ENCODE assay signal across 29 cellular contexts in the genomic region with DNA sequence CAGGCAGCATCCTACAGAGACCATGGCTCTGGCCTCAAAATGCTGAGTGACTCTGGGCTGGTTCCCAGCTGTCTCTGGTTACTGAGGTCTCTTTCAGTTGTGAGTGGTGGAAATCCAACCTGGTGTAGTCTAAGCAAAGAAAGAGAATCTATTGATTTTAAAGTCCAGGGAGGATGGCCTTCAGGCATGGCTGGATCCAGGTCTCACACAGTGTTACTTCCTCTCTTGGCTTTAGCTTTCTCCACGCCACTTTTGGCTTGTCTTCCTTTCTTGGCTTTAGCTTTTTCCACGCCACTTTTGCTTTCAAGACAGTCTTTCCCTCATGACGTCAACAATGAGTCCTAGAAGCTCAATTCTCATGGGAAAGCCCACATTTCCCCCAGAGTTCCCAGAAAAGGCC. TPM values are rescaled to one million over a fixed set of nuclear protein-coding genes. Genes with fewer than 3 reads are reported as not detected.
DNase-seq lines count a peak whose midpoint lies in the region; TF ChIP-seq lines count a peak whose summit lies in the region.
"Had no signal": no experiment of that assay in that cellular context is flagged by ENCODE, and none has a peak within 500 bp of the region (broad histone marks: within the 10 kb centered on the region; RNA-seq: fewer than 3 reads in every experiment).

No MANE protein-coding gene starts in this region.

- no peaks in the 10 kb centered on the region for H3K36me3 Mint-ChIP-seq in type B pancreatic cell
- H3K36me3 Mint-ChIP-seq: CD4-positive, alpha-beta memory T cell; CD4-positive, CD25-positive, alpha-beta regulatory T cell; CD8-positive, alpha-beta memory T cell had no signal

- no peaks in the 10 kb centered on the region for H3K9me3 ChIP-seq in esophagus muscularis mucosa
- H3K9me3 ChIP-seq in liver (ENCODE audit: control insufficient read depth in 4 of 4, low read length in 3 of 4), result no peaks in the 10 kb centered on the region
- no peaks in the 10 kb centered on the region for H3K9me3 ChIP-seq in neutrophil
- H3K9me3 ChIP-seq in left ventricle myocardium inferior (replicated peaks), result peaks cover 14% of the 10 kb centered on the region
- H3K9me3 ChIP-seq: BE2C, BLaER1 had no signal

- H3K4me3 Mint-ChIP-seq in type B pancreatic cell, result no peak overlapping the region
- H3K4me3 Mint-ChIP-seq: CD14-positive monocyte; CD4-positive, alpha-beta memory T cell; CD4-positive, CD25-positive, alpha-beta regulatory T cell; CD8-positive, alpha-beta memory T cell had no signal

- H3K4me1 Mint-ChIP-seq in type B pancreatic cell (ENCODE audit: unreplicated experiment), result no peaks in the 10 kb centered on the region
- H3K4me1 Mint-ChIP-seq: CD4-positive, CD25-positive, alpha-beta regulatory T cell had no signal

- no peak overlapping the region for H3K4me3 ChIP-seq in esophagus muscularis mucosa
- H3K4me3 ChIP-seq in liver (ENCODE audit: low read depth in 1 of 3, low read length in 3 of 3), result peak overlapping the region in 2 of 3 donors; percentile 17 to 94
- peak overlapping the region in 1 of 2 experiments; percentile 74 for H3K4me3 ChIP-seq in neutrophil (ENCODE audit: low read depth in 1 of 2, low read length in 1 of 2)
- no peak overlapping the region for H3K4me3 ChIP-seq in left ventricle myocardium inferior
- H3K4me3 ChIP-seq: BLaER1, GM12878 had no signal

- no peaks in the 10 kb centered on the region for H3K36me3 ChIP-seq in esophagus muscularis mucosa
- H3K36me3 ChIP-seq in liver (ENCODE audit: control insufficient read depth in 4 of 4, insufficient read depth in 3 of 4, low read depth in 1 of 4, low read length in 3 of 4), result peaks cover 0 to 33% (median 23%) of the 10 kb centered on the region in 4 donors
- peaks cover 64% of the 10 kb centered on the region for H3K36me3 ChIP-seq in neutrophil
- no peaks in the 10 kb centered on the region for H3K36me3 ChIP-seq in left ventricle myocardium inferior
- H3K36me3 ChIP-seq: BE2C, BLaER1 had no signal

- H3K27me3 ChIP-seq in esophagus muscularis mucosa (peaks cover 0 to 5% (median 0%) of the 10 kb centered on the region in 4 donors), liver (ENCODE audit: control insufficient read depth in 4 of 4, insufficient read depth in 4 of 4, low read length in 3 of 4) (no peaks in the 10 kb centered on the region), neutrophil (no peaks in the 10 kb centered on the region), left ventricle myocardium inferior (ENCODE audit: low read depth) (peaks cover 5% of the 10 kb centered on the region)
- H3K27me3 ChIP-seq: BE2C, BLaER1 had no signal

- H3K9ac ChIP-seq in liver (ENCODE audit: low read depth in 1 of 2, low read length in 2 of 2), result no peak overlapping the region
- H3K9ac ChIP-seq: BLaER1 had no signal

- DNase-seq in esophagus muscularis mucosa (ENCODE audit: extremely low spot score) (peak; percentile 39), mesenteric fat pad (ENCODE audit: low spot score) (no peak), type B pancreatic cell (ENCODE audit: extremely low spot score, unreplicated experiment) (no peak), left ventricle myocardium inferior (no peak)
- no peak for DNase-seq in activated CD4-positive, alpha-beta T cell treated with anti-CD3 and anti-CD28 coated beads for 48 hours
- DNase-seq: 8988T; ACHN; BE2C; C1 segment of cervical spinal cord; CD4-positive, alpha-beta memory T cell; CD4-positive, CD25-positive, alpha-beta regulatory T cell; CD8-positive, alpha-beta memory T cell; COR-L47; DMS 273 treated with DMSO at 0.1 percent for 48 hours; DMS153; DMS53; DMS79; DND-41; EL; GDM1 had no signal

- H3K27me3 Mint-ChIP-seq in type B pancreatic cell, result no peaks in the 10 kb centered on the region
- H3K27me3 Mint-ChIP-seq: CD4-positive, CD25-positive, alpha-beta regulatory T cell had no signal

- TF ChIP-seq CTCF in esophagus muscularis mucosa (IDR thresholded peaks at IDR 0.05) (no peak), liver (IDR thresholded peaks at IDR 0.05; ENCODE audit: low read depth, low read length, missing input control) (no peak), neutrophil (IDR thresholded peaks at IDR 0.05) (no peak), type B pancreatic cell (conservative IDR thresholded peaks at IDR 0.05) (no peak), left ventricle myocardium inferior (IDR thresholded peaks at IDR 0.05; ENCODE audit: borderline replicate concordance) (no peak)

- H3K27ac Mint-ChIP-seq in type B pancreatic cell, result no peak overlapping the region
- H3K27ac Mint-ChIP-seq: CD14-positive monocyte; CD4-positive, alpha-beta memory T cell; CD4-positive, CD25-positive, alpha-beta regulatory T cell had no signal

- no peak for TF ChIP-seq RAD21 in liver (IDR thresholded peaks at IDR 0.05)

- intact Hi-C loops in esophagus muscularis mucosa (cut with DNase I) (no loop called here), left ventricle myocardium inferior (cut with micrococcal nuclease) (no loop called here)

- H3K9me3 Mint-ChIP-seq in type B pancreatic cell, result peaks cover 28% of the 10 kb centered on the region
- H3K9me3 Mint-ChIP-seq: CD8-positive, alpha-beta memory T cell had no signal

- peaks cover 0 to 10% (median 2%) of the 10 kb centered on the region in 4 donors for H3K4me1 ChIP-seq in esophagus muscularis mucosa
- peaks cover 8 to 73% (median 60%) of the 10 kb centered on the region in 4 donors for H3K4me1 ChIP-seq in liver (ENCODE audit: control insufficient read depth in 4 of 4, insufficient read depth in 4 of 4, low read length in 3 of 4)
- peaks cover 97 to 100% of the 10 kb centered on the region in 2 experiments for H3K4me1 ChIP-seq in neutrophil (ENCODE audit: control insufficient read depth in 1 of 2, insufficient read depth in 1 of 2, low read depth in 1 of 2, low read length in 1 of 2)
- H3K4me1 ChIP-seq in left ventricle myocardium inferior, result no peaks in the 10 kb centered on the region
- H3K4me1 ChIP-seq: BE2C, BLaER1 had no signal

- WGBS in esophagus muscularis mucosa, result 82% methylated on average over 3 of the region's 3 CpGs
- WGBS in liver, result 44% methylated on average over 3 of the region's 3 CpGs

- H3K27ac ChIP-seq in esophagus muscularis mucosa (replicated peaks in 1 of 4) (no peak overlapping the region), liver (ENCODE audit: low read depth in 1 of 2, low read length in 2 of 2) (peak overlapping the region; percentile 78 to 99), neutrophil (peak overlapping the region; percentile 100), left ventricle myocardium inferior (replicated peaks) (no peak overlapping the region)
- H3K27ac ChIP-seq: BLaER1 had no signal

- TF ChIP-seq POLR2A in esophagus muscularis mucosa (IDR thresholded peaks at IDR 0.05; ENCODE audit: low read depth), result no peak

- TF ChIP-seq EP300 in esophagus muscularis mucosa (IDR thresholded peaks at IDR 0.05), result no peak

TF ChIP-seq in liver, 16 proteins besides CTCF, POLR2A, EP300 and RAD21:
- TF ChIP-seq GABPA (IDR thresholded peaks at IDR 0.05 in 1 of 2, conservative IDR thresholded peaks at IDR 0.05 in 1 of 2), result no peak
- TF ChIP-seq SP1 (IDR thresholded peaks at IDR 0.05), result no peak
- TF ChIP-seq HNF4A (conservative IDR thresholded peaks at IDR 0.05), result no peak

RNA-seq across cellular contexts. Expression of gene CYP4F3, which starts 4.1 kb away (rescaled TPM):
- total RNA-seq in esophagus muscularis mucosa (under 1 TPM in 2 of 4 donors, not detected in 2; 0.06 to 0.66 TPM), liver (100 to 1,000 TPM in 1 of 2 donors, 10 to 100 TPM in 1; 58.4 to 168 TPM), mesenteric fat pad (1.3 TPM), type B pancreatic cell (ENCODE audit: low replicate concordance) (0.40 and 0.56 TPM in 2 replicates), left ventricle myocardium inferior (not detected)
- polyA plus RNA-seq in liver, result 100 to 1,000 TPM; 119 to 137 TPM
- total RNA-seq: A673; CD4-positive, alpha-beta memory T cell; CD4-positive, CD25-positive, alpha-beta regulatory T cell; Daoy; G401 had no signal
- polyA plus RNA-seq: CD4-positive, alpha-beta memory T cell; CD4-positive, CD25-positive, alpha-beta regulatory T cell; CD8-positive, alpha-beta memory T cell had no signal

RNA-seq across cellular contexts. Expression of gene CYP4F12, which starts 28.1 kb away (rescaled TPM):
- total RNA-seq in esophagus muscularis mucosa (1 to 10 TPM; 3.5 to 4.2 (median 3.7) TPM), liver (10 to 100 TPM; 19.0 to 31.0 TPM), mesenteric fat pad (7.5 TPM), type B pancreatic cell (ENCODE audit: low replicate concordance) (0.52 and 1.2 TPM in 2 replicates), left ventricle myocardium inferior (3.3 TPM)
- 10 to 100 TPM; 14.6 to 64.0 TPM for polyA plus RNA-seq in liver
- total RNA-seq: A673; CD4-positive, CD25-positive, alpha-beta regulatory T cell; GM12878 had no signal
- polyA plus RNA-seq: AG04450; CD14-positive monocyte; CD8-positive, alpha-beta memory T cell had no signal

RNA-seq across cellular contexts. Expression of gene CYP4F8, which starts 29.8 kb away (rescaled TPM):
- total RNA-seq in esophagus muscularis mucosa (not detected), liver (not detected), mesenteric fat pad (not detected), type B pancreatic cell (ENCODE audit: low replicate concordance) (not detected in 2 replicates), left ventricle myocardium inferior (not detected)
- not detected for polyA plus RNA-seq in liver
- total RNA-seq: A673; CD4-positive, alpha-beta memory T cell; CD4-positive, CD25-positive, alpha-beta regulatory T cell; CD8-positive, alpha-beta memory T cell; Daoy; G401; GM12878 had no signal
- polyA plus RNA-seq: AG04450; CD14-positive monocyte; CD4-positive, alpha-beta memory T cell; CD4-positive, CD25-positive, alpha-beta regulatory T cell; CD8-positive, alpha-beta memory T cell; GM12878 had no signal

Comparison
In these comparisons a context has a peak if more than half of its experiments do, and no peak if none do; other contexts are left out.
1. H3K27ac ChIP-seq: peak in liver (2 of 2) and neutrophil (single experiment); none in esophagus muscularis mucosa (0 of 4) and left ventricle myocardium inferior (single experiment).
2. H3K4me3 ChIP-seq: peak in liver (2 of 3); none in esophagus muscularis mucosa (0 of 4) and left ventricle myocardium inferior (single experiment).
3. RNA of gene CYP4F3, which starts 4.1 kb away (total RNA-seq): 58.4 to 168 TPM in liver; 1.3 TPM in mesenteric fat pad (single experiment), 0.40 to 0.56 TPM in type B pancreatic cell, 0.06 to 0.66 TPM in esophagus muscularis mucosa and not detected in left ventricle myocardium inferior (single experiment); every median in the first group is over 10 times any median in the second.